ENCODE assay signal across 8 cellular contexts in the genomic region with DNA sequence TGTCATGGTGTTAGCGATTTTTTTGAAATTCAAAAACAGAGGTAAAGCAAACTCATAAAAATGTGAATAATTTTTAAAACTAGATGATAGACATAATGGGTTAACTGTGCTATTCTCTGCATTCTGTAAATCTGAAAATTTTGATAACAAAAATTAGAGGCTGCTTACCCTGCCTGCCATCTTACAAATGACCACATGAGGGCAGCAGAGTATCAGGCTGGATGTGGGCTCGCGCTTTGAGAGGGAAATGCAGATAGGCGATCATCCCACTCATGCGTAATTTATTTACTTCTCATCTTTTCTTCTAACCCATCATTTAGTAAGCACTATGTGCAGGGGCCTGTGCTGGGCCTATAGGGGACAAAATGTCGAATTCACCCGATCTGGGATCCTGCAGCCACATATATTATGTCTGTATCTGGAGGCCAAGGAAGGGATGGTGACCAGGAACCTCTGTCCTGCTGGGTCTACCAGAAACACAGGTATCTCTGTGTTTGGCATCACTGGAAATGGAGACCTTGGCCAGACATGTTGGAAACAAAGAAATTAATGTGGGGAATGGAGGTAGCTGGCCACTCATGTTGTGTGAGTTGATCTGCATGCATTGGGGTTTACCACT. TPM values are rescaled to one million over a fixed set of nuclear protein-coding genes. Genes with fewer than 3 reads are reported as not detected.
DNase-seq lines count a peak whose midpoint lies in the region; ATAC-seq and TF ChIP-seq lines count a peak whose summit lies in the region.

No MANE protein-coding gene starts in this region.

- H3K79me2 ChIP-seq in smooth muscle cell (ENCODE audit: low read depth): no peaks in the 10 kb centered on the region

- peak; percentile 59 for ATAC-seq in Right ventricle myocardium inferior
- peak; percentile 38 to 68 for ATAC-seq in right cardiac atrium
- no peak for ATAC-seq in GM21367 (IDR thresholded peaks at IDR 0.05; ENCODE audit: unreplicated experiment)

- no peak overlapping the region for H3K4me3 ChIP-seq in adrenal gland
- H3K4me3 ChIP-seq in right cardiac atrium (ENCODE audit: low read length): no peak overlapping the region
- H3K4me3 ChIP-seq in smooth muscle cell: no peak overlapping the region

- H3K36me3 ChIP-seq in adrenal gland (replicated peaks in 1 of 2): no peaks in the 10 kb centered on the region
- no peaks in the 10 kb centered on the region for H3K36me3 ChIP-seq in smooth muscle cell (ENCODE audit: low read depth)

- peak; percentile 96 to 100 (median 98) for TF ChIP-seq CTCF in adrenal gland (IDR thresholded peaks at IDR 0.05)
- peak; percentile 99 for TF ChIP-seq CTCF in smooth muscle cell (IDR thresholded peaks at IDR 0.05; ENCODE audit: borderline replicate concordance, insufficient read depth, poor library complexity, severe bottlenecking)

- TF ChIP-seq POLR2A in adrenal gland (IDR thresholded peaks at IDR 0.05): no peak

- H3K9me3 ChIP-seq in adrenal gland (replicated peaks in 1 of 3) (no peaks in the 10 kb centered on the region), right cardiac atrium (ENCODE audit: control insufficient read depth, low read length) (no peaks in the 10 kb centered on the region), smooth muscle cell (replicated peaks; ENCODE audit: low read depth) (no peaks in the 10 kb centered on the region)

- intact Hi-C loops in Right ventricle myocardium inferior (cut with DNase I) (loop anchor here (1.0 to 5.0 kb wide), 3 partner anchors 98 to 331 kb away; no protein-coding TSS in a partner anchor), cardiac septum (cut with DNase I) (loop anchor here (1.0 to 5.0 kb wide), 2 partner anchors 96 to 331 kb away; no protein-coding TSS in a partner anchor), adrenal gland (cut with DNase I) (loop anchor here (5.0 kb wide), 2 partner anchors 96 to 331 kb away; no protein-coding TSS in a partner anchor), right cardiac atrium (cut with DNase I) (loop anchor here (2.0 to 5.0 kb wide), 4 partner anchors 96 to 334 kb away; no protein-coding TSS in a partner anchor)

- no peak overlapping the region for H3K4me2 ChIP-seq in smooth muscle cell

- H3K27me3 ChIP-seq in adrenal gland: no peaks in the 10 kb centered on the region
- H3K27me3 ChIP-seq in right cardiac atrium (ENCODE audit: control insufficient read depth, insufficient read depth): peaks cover 3% of the 10 kb centered on the region
- H3K27me3 ChIP-seq in smooth muscle cell (ENCODE audit: low read depth): peaks cover 14% of the 10 kb centered on the region

- no peaks in the 10 kb centered on the region for H3F3A ChIP-seq in smooth muscle cell (ENCODE audit: low read depth)

- H4K20me1 ChIP-seq in smooth muscle cell (ENCODE audit: low read depth): no peaks in the 10 kb centered on the region

- H2AFZ ChIP-seq in smooth muscle cell (ENCODE audit: low read depth): no peak overlapping the region

- WGBS in adrenal gland, 4 donors: 1% methylated on average over 7 of the region's 7 CpGs
- 2% methylated on average over 7 of the region's 7 CpGs for WGBS in right cardiac atrium
- WGBS in smooth muscle cell (ENCODE audit: low lambda C conversion rate): 2% methylated on average over 7 of the region's 7 CpGs

- H3K4me1 ChIP-seq in adrenal gland (replicated peaks in 1 of 2) (no peaks in the 10 kb centered on the region), right cardiac atrium (ENCODE audit: control insufficient read depth, insufficient read depth, low read length) (no peaks in the 10 kb centered on the region), smooth muscle cell (ENCODE audit: low read depth) (no peaks in the 10 kb centered on the region)

- DNase-seq in Right ventricle myocardium inferior (ENCODE audit: missing footprints) (no peak), cardiac septum (ENCODE audit: low spot score) (no peak), LHCN-M2 (ENCODE audit: low read depth) (peak; percentile 57), T follicular helper cell (ENCODE audit: low read depth) (peak; percentile 63), adrenal gland (peak; percentile 42 to 90 (median 73)), right cardiac atrium (peak in 2 of 3 donors; percentile 46 to 65), smooth muscle cell (lab: John Stamatoyannopoulos, UW; ENCODE audit: unreplicated experiment) (peak; percentile 20)

- H3K9ac ChIP-seq in smooth muscle cell (ENCODE audit: low read depth): no peak overlapping the region

- no peak overlapping the region for H3K27ac ChIP-seq in adrenal gland
- no peak overlapping the region for H3K27ac ChIP-seq in right cardiac atrium (ENCODE audit: low read length)
- H3K27ac ChIP-seq in smooth muscle cell (ENCODE audit: low read depth): no peak overlapping the region

RNA-seq across cellular contexts. Expression of gene RAD18, which starts 7.8 kb away (rescaled TPM):
- total RNA-seq in Right ventricle myocardium inferior (7.5 TPM), cardiac septum (3.2 TPM), LHCN-M2 (2014; rRNA removed) (25.7 and 26.8 TPM in 2 replicates), adrenal gland (10 to 100 TPM in 3 of 8 donors, 1 to 10 TPM in 5; 3.4 to 11.4 (median 9.3) TPM), right cardiac atrium (1 to 10 TPM; 3.4 to 9.3 (median 5.2) TPM), smooth muscle cell (13.4 and 16.0 TPM in 2 replicates)
- 7.5 TPM for polyA plus RNA-seq in LHCN-M2 (2012)
- polyA plus RNA-seq in adrenal gland (1 to 10 TPM; 2.0 to 5.9 (median 3.5) TPM), right cardiac atrium (1.0 TPM), smooth muscle cell (8.9 and 11.3 TPM in 2 replicates)

Comparison
In these comparisons a context has a peak if more than half of its experiments do, and no peak if none do; other contexts are left out.
1. DNase-seq: peak in LHCN-M2 (single experiment), T follicular helper cell (single experiment), adrenal gland (7 of 7), right cardiac atrium (2 of 3) and smooth muscle cell (single experiment); none in Right ventricle myocardium inferior (single experiment) and cardiac septum (single experiment).